Comparison of ENCODE assay signal across 25 cellular contexts in genomic region chr1:77303387-77303786, GRCh38. TPM values are rescaled to one million over a fixed set of nuclear protein-coding genes. Genes with fewer than 3 reads are reported as not detected.
DNase-seq lines count a peak whose midpoint lies in the region; ATAC-seq, FAIRE-seq and TF ChIP-seq lines count a peak whose summit lies in the region.
"Had no signal": no experiment of that assay in that cellular context is flagged by ENCODE, and none has a peak within 500 bp of the region (broad histone marks: within the 10 kb centered on the region; RNA-seq: fewer than 3 reads in every experiment).

No MANE protein-coding gene starts in this region.

- H3K79me2 ChIP-seq in HepG2 (ENCODE audit: insufficient read depth, low read length) = no peaks in the 10 kb centered on the region

- H3K27me3 Mint-ChIP-seq in activated CD8-positive, alpha-beta T cell treated with anti-CD3 and anti-CD28 coated beads for 36 hours = no peaks in the 10 kb centered on the region
- H3K27me3 Mint-ChIP-seq in activated CD8-positive, alpha-beta T cell treated with anti-CD3 and anti-CD28 coated beads, Interleukin-2, amount 10 ng/mL, durations not matched to agents 7 days and 5 days (ENCODE audit: low read depth) = no peaks in the 10 kb centered on the region
- no peaks in the 10 kb centered on the region for H3K27me3 Mint-ChIP-seq in naive thymus-derived CD4-positive, alpha-beta T cell

- POLR2A ChIA-PET in activated CD8-positive, alpha-beta T cell treated with anti-CD3 and anti-CD28 coated beads for 36 hours (lab: Charles Lee) = interaction anchor here (0.6 kb wide), 1 partner anchor 29 kb away, joined by 3 read pairs; no protein-coding TSS in a partner anchor
- POLR2A ChIA-PET in activated CD8-positive, alpha-beta T cell treated with anti-CD3 and anti-CD28 coated beads, Interleukin-2, amount 10 ng/mL, durations not matched to agents 7 days and 5 days (lab: Charles Lee) = no interaction called here
- POLR2A ChIA-PET in HepG2 (lab: Yijun Ruan, JAX) = no interaction called here
- POLR2A ChIA-PET in naive thymus-derived CD4-positive, alpha-beta T cell (lab: Charles Lee) = interaction anchor here (0.6 to 4.0 kb wide), 3 partner anchors 10 to 230 kb away, joined by 3 to 27 read pairs (median 4); partner anchors contain the start of gene AK5

- TF ChIP-seq RAD21 in HepG2 (CRISPR knock-in tag; IDR thresholded peaks at IDR 0.05) = no peak

- H3K36me3 ChIP-seq in HepG2 (replicated peaks in 1 of 2; ENCODE audit: control insufficient read depth in 1 of 2, insufficient read depth in 2 of 2, low read length in 2 of 2) (no peaks in the 10 kb centered on the region), right lobe of liver (no peaks in the 10 kb centered on the region)
- H3K36me3 ChIP-seq in naive thymus-derived CD4-positive, alpha-beta T cell (ENCODE audit: control insufficient read depth in 2 of 3, insufficient read depth in 3 of 3, low read length in 3 of 3) = peaks cover 0 to 4% (median 0%) of the 10 kb centered on the region in 3 experiments
- H3K36me3 ChIP-seq: HAP-1, SJCRH30 had no signal

- peak; percentile 37 for ATAC-seq in activated CD8-positive, alpha-beta T cell treated with anti-CD3 and anti-CD28 coated beads for 36 hours
- ATAC-seq in activated CD8-positive, alpha-beta T cell treated with anti-CD3 and anti-CD28 coated beads, Interleukin-2, amount 10 ng/mL, durations not matched to agents 7 days and 5 days = no peak
- no peak for ATAC-seq in HepG2
- ATAC-seq in right lobe of liver = no peak
- ATAC-seq in HG03066 (IDR thresholded peaks at IDR 0.05; ENCODE audit: low read depth, unreplicated experiment) = peak; percentile 44
- no peak for ATAC-seq in naive thymus-derived CD4-positive, alpha-beta T cell
- ATAC-seq in HG02759 (IDR thresholded peaks at IDR 0.05; ENCODE audit: unreplicated experiment) = no peak
- ATAC-seq in HG03175 (IDR thresholded peaks at IDR 0.05; ENCODE audit: unreplicated experiment) = no peak
- ATAC-seq: Right ventricle myocardium inferior, SK-N-SH treated with all-trans-retinoic acid at 6 μM for 48 hours had no signal

- WGBS in HepG2 (ENCODE audit: low lambda C conversion rate) = 60% methylated on average over 3 of the region's 3 CpGs
- WGBS in right lobe of liver (ENCODE audit: insufficient coverage, low coverage, low lambda C conversion rate, missing lambda C conversion rate) = 43% methylated on average over 3 of the region's 3 CpGs

- TF ChIP-seq POLR2A in HepG2 (IDR thresholded peaks at IDR 0.05; ENCODE audit: insufficient read depth in 1 of 2, low read depth in 2 of 2, low read length in 2 of 2) = no peak
- no peak for TF ChIP-seq POLR2A in right lobe of liver (IDR thresholded peaks at IDR 0.05)

- intact Hi-C loops in activated CD8-positive, alpha-beta T cell treated with anti-CD3 and anti-CD28 coated beads for 36 hours (cut with micrococcal nuclease) = no loop called here
- intact Hi-C loops in HepG2 (cut with micrococcal nuclease; ENCODE audit: unreplicated experiment) = no loop called here
- intact Hi-C loops in right lobe of liver (cut with DNase I) = no loop called here
- intact Hi-C loops in naive thymus-derived CD4-positive, alpha-beta T cell (cut with micrococcal nuclease) = no loop called here

- peak overlapping the region; percentile 20 for H3K27ac Mint-ChIP-seq in activated CD8-positive, alpha-beta T cell treated with anti-CD3 and anti-CD28 coated beads for 36 hours
- H3K27ac Mint-ChIP-seq in activated CD8-positive, alpha-beta T cell treated with anti-CD3 and anti-CD28 coated beads, Interleukin-2, amount 10 ng/mL, durations not matched to agents 7 days and 5 days = no peak overlapping the region
- peak overlapping the region in 8 of 9 donors; percentile 43 to 96 (median 78) for H3K27ac Mint-ChIP-seq in naive thymus-derived CD4-positive, alpha-beta T cell
- H3K27ac Mint-ChIP-seq: HFFc6 had no signal

- peaks cover 19% of the 10 kb centered on the region for H3K4me1 Mint-ChIP-seq in activated CD8-positive, alpha-beta T cell treated with anti-CD3 and anti-CD28 coated beads for 36 hours (ENCODE audit: low read depth)
- peaks cover 2% of the 10 kb centered on the region for H3K4me1 Mint-ChIP-seq in activated CD8-positive, alpha-beta T cell treated with anti-CD3 and anti-CD28 coated beads, Interleukin-2, amount 10 ng/mL, durations not matched to agents 7 days and 5 days (ENCODE audit: low read depth)
- peaks cover 3 to 82% (median 65%) of the 10 kb centered on the region in 7 donors for H3K4me1 Mint-ChIP-seq in naive thymus-derived CD4-positive, alpha-beta T cell

- no TSS peak for BruUV-seq in HepG2 (replicated peaks; lab: Mats Ljungman, UMichigan)

- no peak overlapping the region for H2AFZ ChIP-seq in HepG2 (ENCODE audit: low read length)
- H2AFZ ChIP-seq: PC-9 had no signal

- H3K4me3 ChIP-seq in HepG2 (replicated peaks in 1 of 3; ENCODE audit: insufficient read depth in 1 of 3, low read depth in 2 of 3, low read length in 3 of 3) (no peak overlapping the region), right lobe of liver (no peak overlapping the region)
- no peak overlapping the region for H3K4me3 ChIP-seq in naive thymus-derived CD4-positive, alpha-beta T cell (ENCODE audit: low read length)
- H3K4me3 ChIP-seq: HAP-1, PC-9, SJCRH30 had no signal

- H3K27me3 ChIP-seq in HepG2 (ENCODE audit: control insufficient read depth in 1 of 2, insufficient read depth in 2 of 2, low read length in 2 of 2) (peaks cover 0 to 6% of the 10 kb centered on the region in 2 experiments; a peak in 1 of 5 replicates), right lobe of liver (no peaks in the 10 kb centered on the region)
- H3K27me3 ChIP-seq in naive thymus-derived CD4-positive, alpha-beta T cell (ENCODE audit: control insufficient read depth in 2 of 2, insufficient read depth in 2 of 2, low read length in 2 of 2) = no peaks in the 10 kb centered on the region
- H3K27me3 ChIP-seq: SJCRH30 had no signal

- peaks cover 7% of the 10 kb centered on the region for H3K9me3 Mint-ChIP-seq in activated CD8-positive, alpha-beta T cell treated with anti-CD3 and anti-CD28 coated beads for 36 hours
- H3K9me3 Mint-ChIP-seq in activated CD8-positive, alpha-beta T cell treated with anti-CD3 and anti-CD28 coated beads, Interleukin-2, amount 10 ng/mL, durations not matched to agents 7 days and 5 days (ENCODE audit: insufficient read depth) = no peaks in the 10 kb centered on the region
- peaks cover 0 to 25% (median 7%) of the 10 kb centered on the region in 11 donors for H3K9me3 Mint-ChIP-seq in naive thymus-derived CD4-positive, alpha-beta T cell
- H3K9me3 Mint-ChIP-seq: HFFc6 had no signal

- peak; percentile 21 for DNase-seq in activated CD8-positive, alpha-beta T cell treated with anti-CD3 and anti-CD28 coated beads for 36 hours
- no peak for DNase-seq in activated CD8-positive, alpha-beta T cell treated with anti-CD3 and anti-CD28 coated beads, Interleukin-2, amount 10 ng/mL, durations not matched to agents 7 days and 5 days
- DNase-seq in HepG2 (ENCODE audit: low spot score) (no peak), right lobe of liver (no peak)
- DNase-seq in naive thymus-derived CD4-positive, alpha-beta T cell = peak in 3 of 9 donors; percentile 18 to 38 (median 31)
- DNase-seq: COR-L47, DMS53, GOT3, HFFc6, NCI-H1048, NCI-H1417, NCI-H1694, NCI-H2081, NCI-H2227 treated with DMSO at 0.1 percent for 48 hours, NCI-H526 treated with DMSO at 0.1 percent for 48 hours, PC-9, SJCRH30 had no signal

- no peak for TF ChIP-seq EP300 in HepG2 (IDR thresholded peaks at IDR 0.05; ENCODE audit: low read depth in 2 of 2, low read length in 2 of 2)
- no peak for TF ChIP-seq EP300 in HepG2 (CRISPR knock-in tag; IDR thresholded peaks at IDR 0.05; ENCODE audit: borderline replicate concordance)

- H3K36me3 Mint-ChIP-seq in activated CD8-positive, alpha-beta T cell treated with anti-CD3 and anti-CD28 coated beads for 36 hours (ENCODE audit: low read depth) = peaks cover 3% of the 10 kb centered on the region
- peaks cover 1% of the 10 kb centered on the region for H3K36me3 Mint-ChIP-seq in activated CD8-positive, alpha-beta T cell treated with anti-CD3 and anti-CD28 coated beads, Interleukin-2, amount 10 ng/mL, durations not matched to agents 7 days and 5 days (ENCODE audit: low read depth)
- peaks cover 0 to 59% (median 55%) of the 10 kb centered on the region in 5 donors for H3K36me3 Mint-ChIP-seq in naive thymus-derived CD4-positive, alpha-beta T cell

- no peaks in the 10 kb centered on the region for H4K20me1 ChIP-seq in HepG2 (ENCODE audit: insufficient read depth, low read length)

- CTCF ChIA-PET in activated CD8-positive, alpha-beta T cell treated with anti-CD3 and anti-CD28 coated beads for 36 hours (lab: Charles Lee) = interaction anchor here (1.2 kb wide), 2 partner anchors 13 to 230 kb away, joined by 3 to 4 read pairs; no protein-coding TSS in a partner anchor
- CTCF ChIA-PET in activated CD8-positive, alpha-beta T cell treated with anti-CD3 and anti-CD28 coated beads, Interleukin-2, amount 10 ng/mL, durations not matched to agents 7 days and 5 days (lab: Charles Lee) = no interaction called here
- CTCF ChIA-PET in HepG2 (lab: Yijun Ruan, JAX; ENCODE audit: low intra/inter-chr PET ratio, low total read pairs) = no interaction called here
- CTCF ChIA-PET in naive thymus-derived CD4-positive, alpha-beta T cell (lab: Charles Lee) = interaction anchor here (0.9 kb wide), 1 partner anchor 128 kb away, joined by 5 read pairs; no protein-coding TSS in a partner anchor

- H3K4me1 ChIP-seq in HepG2 (ENCODE audit: insufficient read depth, low read length) (no peaks in the 10 kb centered on the region), right lobe of liver (no peaks in the 10 kb centered on the region)
- peaks cover 1 to 19% of the 10 kb centered on the region in 2 donors for H3K4me1 ChIP-seq in naive thymus-derived CD4-positive, alpha-beta T cell (ENCODE audit: control insufficient read depth in 2 of 2, insufficient read depth in 2 of 2, low read length in 2 of 2)
- H3K4me1 ChIP-seq: HAP-1, SJCRH30 had no signal

- H3K9me3 ChIP-seq in HepG2 (ENCODE audit: low read length) (no peaks in the 10 kb centered on the region), right lobe of liver (no peaks in the 10 kb centered on the region)
- no peaks in the 10 kb centered on the region for H3K9me3 ChIP-seq in naive thymus-derived CD4-positive, alpha-beta T cell (ENCODE audit: control insufficient read depth in 2 of 3, low read length in 3 of 3)
- H3K9me3 ChIP-seq: HAP-1, SJCRH30 had no signal

- H3K4me2 ChIP-seq in HepG2 (ENCODE audit: low read depth, low read length) = no peak overlapping the region
- H3K4me2 ChIP-seq: PC-9 had no signal

- no peak overlapping the region for H3K9ac ChIP-seq in HepG2 (ENCODE audit: insufficient read depth, low read depth, low read length)

- in situ Hi-C loops in HepG2 (cut with HindIII; ENCODE audit: extremely low pct_ligation_motif_present, low pct_unique_long_range_greater_than_20kb) = no loop called here

- TF ChIP-seq CTCF in activated CD8-positive, alpha-beta T cell treated with anti-CD3 and anti-CD28 coated beads for 36 hours (IDR thresholded peaks at IDR 0.05) = no peak
- TF ChIP-seq CTCF in HepG2 (CRISPR knock-in tag; IDR thresholded peaks at IDR 0.05) (no peak), right lobe of liver (IDR thresholded peaks at IDR 0.05) (no peak)

- no peak overlapping the region for H3K27ac ChIP-seq in HepG2 (ENCODE audit: extremely low read length, insufficient read depth, low read length)
- no peak overlapping the region for H3K27ac ChIP-seq in right lobe of liver
- no peak overlapping the region for H3K27ac ChIP-seq in naive thymus-derived CD4-positive, alpha-beta T cell (ENCODE audit: low read depth, low read length)
- H3K27ac ChIP-seq: HL-60, PC-9, SJCRH30 had no signal

- no peak overlapping the region for H3K4me3 Mint-ChIP-seq in activated CD8-positive, alpha-beta T cell treated with anti-CD3 and anti-CD28 coated beads for 36 hours
- no peak overlapping the region for H3K4me3 Mint-ChIP-seq in activated CD8-positive, alpha-beta T cell treated with anti-CD3 and anti-CD28 coated beads, Interleukin-2, amount 10 ng/mL, durations not matched to agents 7 days and 5 days
- H3K4me3 Mint-ChIP-seq in naive thymus-derived CD4-positive, alpha-beta T cell = peak overlapping the region in 7 of 10 donors; percentile 30 to 79 (median 61)
- H3K4me3 Mint-ChIP-seq: HFFc6 had no signal

- FAIRE-seq in HepG2 (lab: Jason Lieb, UNC) = no peak
- FAIRE-seq: G401.6 had no signal

RNA-seq across cellular contexts. Expression of gene AK5, which starts 21.6 kb away (rescaled TPM):
- total RNA-seq in activated CD8-positive, alpha-beta T cell treated with anti-CD3 and anti-CD28 coated beads for 36 hours = 1 to 10 TPM; 4.6 to 5.6 TPM
- 1 to 10 TPM in 1 of 2 experiments, under 1 TPM in 1; 0.73 to 1.2 TPM for total RNA-seq in activated CD8-positive, alpha-beta T cell treated with anti-CD3 and anti-CD28 coated beads, Interleukin-2, amount 10 ng/mL, durations not matched to agents 7 days and 5 days
- total RNA-seq in HepG2 (2016; rRNA removed; fragmentation: Illumina TruSeq; extraction: Trizol) (not detected in 2 replicates), right lobe of liver (under 1 TPM in 2 of 6 experiments, not detected in 4; 0.47 to 0.53 TPM)
- not detected in 2 replicates for total RNA-seq in HepG2 (2016; cell fraction: cytosol; rRNA removed; fragmentation: Illumina TruSeq; extraction: Trizol; ENCODE audit: low read depth)
- total RNA-seq in HepG2 (2016; cell fraction: insoluble cytoplasmic fraction; rRNA removed; fragmentation: Illumina TruSeq; extraction: Trizol) = not detected in 2 replicates
- not detected in 2 replicates for total RNA-seq in HepG2 (2016; cell fraction: membrane; rRNA removed; fragmentation: Illumina TruSeq; extraction: Trizol)
- not detected in 2 replicates for total RNA-seq in HepG2 (2016; cell fraction: nucleus; rRNA removed; fragmentation: Illumina TruSeq; extraction: Trizol)
- polyA plus RNA-seq in HepG2 (2011; rRNA removed) = not detected in 2 replicates
- not detected in 2 replicates for polyA plus RNA-seq in HepG2 (2011; cell fraction: cytosol; rRNA removed)
- polyA plus RNA-seq in HepG2 (2011; cell fraction: nucleus; rRNA removed) = not detected in 2 replicates
- polyA plus RNA-seq in HepG2 (2012) = not detected in 2 replicates
- not detected in 2 replicates for polyA plus RNA-seq in HepG2 (2016; cell fraction: cytosol; fragmentation: Illumina TruSeq; extraction: Trizol; ENCODE audit: low read depth)
- polyA plus RNA-seq in HepG2 (2016; cell fraction: insoluble cytoplasmic fraction; fragmentation: Illumina TruSeq; extraction: Trizol; ENCODE audit: low read depth) = not detected in 2 replicates
- polyA plus RNA-seq in HepG2 (2016; cell fraction: membrane; fragmentation: Illumina TruSeq; extraction: Trizol; ENCODE audit: low read depth) = not detected in 2 replicates
- not detected in 2 replicates for polyA plus RNA-seq in HepG2 (2016; cell fraction: nucleus; fragmentation: Illumina TruSeq; extraction: Trizol; ENCODE audit: insufficient read depth, low read depth)
- polyA minus RNA-seq in HepG2 (2011; rRNA and poly(A)+ RNA removed; ENCODE audit: low replicate concordance) = not detected in 2 replicates
- not detected in 2 replicates for polyA minus RNA-seq in HepG2 (2011; cell fraction: cytosol; rRNA and poly(A)+ RNA removed)
- not detected in 2 replicates for polyA minus RNA-seq in HepG2 (2011; cell fraction: nucleus; rRNA and poly(A)+ RNA removed)
- total RNA-seq in naive thymus-derived CD4-positive, alpha-beta T cell = 10 to 100 TPM in 4 of 5 experiments, 1 to 10 TPM in 1; 1.7 to 59.4 (median 41.0) TPM
- polyA plus RNA-seq in naive thymus-derived CD4-positive, alpha-beta T cell = 10 to 100 TPM; 80.1 to 82.1 TPM

Comparison
In these comparisons a context has a peak if more than half of its experiments do, and no peak if none do; other contexts are left out.
1. ATAC-seq: peak in activated CD8-positive, alpha-beta T cell treated with anti-CD3 and anti-CD28 coated beads for 36 hours (single experiment) and HG03066 (single experiment); none in activated CD8-positive, alpha-beta T cell treated with anti-CD3 and anti-CD28 coated beads, Interleukin-2, amount 10 ng/mL, durations not matched to agents 7 days and 5 days (single experiment), HepG2 (single experiment), right lobe of liver (0 of 4), naive thymus-derived CD4-positive, alpha-beta T cell (single experiment), HG02759 (single experiment) and HG03175 (single experiment).
2. CTCF ChIA-PET loops: an anchor here in activated CD8-positive, alpha-beta T cell treated with anti-CD3 and anti-CD28 coated beads for 36 hours (1.2 kb wide) and naive thymus-derived CD4-positive, alpha-beta T cell (0.9 kb wide); none called in activated CD8-positive, alpha-beta T cell treated with anti-CD3 and anti-CD28 coated beads, Interleukin-2, amount 10 ng/mL, durations not matched to agents 7 days and 5 days and HepG2.
3. POLR2A ChIA-PET loops: an anchor here in activated CD8-positive, alpha-beta T cell treated with anti-CD3 and anti-CD28 coated beads for 36 hours (0.6 kb wide) and naive thymus-derived CD4-positive, alpha-beta T cell (0.6 to 4.0 kb wide); none called in activated CD8-positive, alpha-beta T cell treated with anti-CD3 and anti-CD28 coated beads, Interleukin-2, amount 10 ng/mL, durations not matched to agents 7 days and 5 days and HepG2.
4. H3K4me3 Mint-ChIP-seq: peak in naive thymus-derived CD4-positive, alpha-beta T cell (7 of 10); none in activated CD8-positive, alpha-beta T cell treated with anti-CD3 and anti-CD28 coated beads for 36 hours (single experiment) and activated CD8-positive, alpha-beta T cell treated with anti-CD3 and anti-CD28 coated beads, Interleukin-2, amount 10 ng/mL, durations not matched to agents 7 days and 5 days (single experiment).